Comparison of ENCODE assay signal across 14 cellular contexts in genomic region chr6:12608874-12609273, GRCh38.
A peak's percentile ranks its signal among the peaks of the same experiment; 100 is the strongest.
DNase-seq lines count a peak whose midpoint lies in the region; ATAC-seq and TF ChIP-seq lines count a peak whose summit lies in the region.
"Had no signal": no experiment of that assay in that cellular context is flagged by ENCODE, and none has a peak within 500 bp of the region (broad histone marks: within the 10 kb centered on the region; RNA-seq: fewer than 3 reads in every experiment).

No MANE protein-coding gene starts in this region.

- ATAC-seq in HG02623 (IDR thresholded peaks at IDR 0.05; ENCODE audit: unreplicated experiment) (peak; percentile 5), HG03139 (IDR thresholded peaks at IDR 0.05; ENCODE audit: unreplicated experiment) (no peak)

- H3K4me3 Mint-ChIP-seq in activated CD4-positive, alpha-beta T cell treated with anti-CD3 and anti-CD28 coated beads, Interleukin-2, amount 10 ng/mL, durations not matched to agents 24 days and 14 days, result no peak overlapping the region
- no peak overlapping the region for H3K4me3 Mint-ChIP-seq in type B pancreatic cell
- H3K4me3 Mint-ChIP-seq: central memory CD8-positive, alpha-beta T cell had no signal

- no peaks in the 10 kb centered on the region for H3K36me3 Mint-ChIP-seq in activated CD4-positive, alpha-beta T cell treated with anti-CD3 and anti-CD28 coated beads, Interleukin-2, amount 10 ng/mL, durations not matched to agents 24 days and 14 days (ENCODE audit: low read depth)
- no peaks in the 10 kb centered on the region for H3K36me3 Mint-ChIP-seq in type B pancreatic cell

- peaks cover 13% of the 10 kb centered on the region for H3K4me1 Mint-ChIP-seq in activated CD4-positive, alpha-beta T cell treated with anti-CD3 and anti-CD28 coated beads, Interleukin-2, amount 10 ng/mL, durations not matched to agents 24 days and 14 days
- H3K4me1 Mint-ChIP-seq in type B pancreatic cell (ENCODE audit: unreplicated experiment), result no peaks in the 10 kb centered on the region
- H3K4me1 Mint-ChIP-seq: central memory CD8-positive, alpha-beta T cell had no signal

- DNase-seq in activated CD4-positive, alpha-beta T cell treated with anti-CD3 and anti-CD28 coated beads, Interleukin-2, amount 10 ng/mL, durations not matched to agents 24 days and 14 days, result peak; percentile 15
- DNase-seq in activated CD4-positive, alpha-beta T cell treated with anti-CD3 and anti-CD28 coated beads for 1 hour, result no peak
- DNase-seq in HT1080 (ENCODE audit: low read depth), result peak; percentile 21
- no peak for DNase-seq in type B pancreatic cell (ENCODE audit: extremely low spot score, unreplicated experiment)
- no peak for DNase-seq in T-helper 9 cell
- no peak for DNase-seq in activated T-cell treated with anti-CD3 and anti-CD28 coated beads, Interleukin-2, amount 50 U/mL, for 1 hour
- DNase-seq: 8988T; activated B cell treated with CpG ODN at 0.5 μM for 24 hours; NCI-H2029 treated with DMSO at 0.1 percent for 48 hours; stimulated activated CD4-positive, alpha-beta T cell treated with anti-CD3 and anti-CD28 coated beads, Interleukin-1b, Interleukin-23, amount 100 ng/mL, for 48 hours had no signal

- intact Hi-C loops in activated CD4-positive, alpha-beta T cell treated with anti-CD3 and anti-CD28 coated beads, Interleukin-2, amount 10 ng/mL, durations not matched to agents 24 days and 14 days (cut with micrococcal nuclease), result loop anchor here (5.0 kb wide), 1 partner anchor 907 kb away; no protein-coding TSS in a partner anchor

- peaks cover 11% of the 10 kb centered on the region for H3K27me3 Mint-ChIP-seq in activated CD4-positive, alpha-beta T cell treated with anti-CD3 and anti-CD28 coated beads, Interleukin-2, amount 10 ng/mL, durations not matched to agents 24 days and 14 days
- H3K27me3 Mint-ChIP-seq in type B pancreatic cell, result no peaks in the 10 kb centered on the region

- TF ChIP-seq CTCF in type B pancreatic cell (conservative IDR thresholded peaks at IDR 0.05), result no peak

- no peaks in the 10 kb centered on the region for H3K9me3 Mint-ChIP-seq in activated CD4-positive, alpha-beta T cell treated with anti-CD3 and anti-CD28 coated beads, Interleukin-2, amount 10 ng/mL, durations not matched to agents 24 days and 14 days
- no peaks in the 10 kb centered on the region for H3K9me3 Mint-ChIP-seq in type B pancreatic cell
- H3K9me3 Mint-ChIP-seq: activated B cell treated with CpG ODN at 0.5 μM for 24 hours; activated T-helper 2 cell treated with anti-CD3 and anti-CD28 coated beads, Interferon-gamma antibody, Interleukin-2, Interleukin-4, amounts not matched to agents 10 μg/mL and 5 μg/mL and 100 μg/mL, durations not matched to agents 14 hours and 24 hours and 36 hours; central memory CD8-positive, alpha-beta T cell had no signal

- H3K27ac Mint-ChIP-seq in activated CD4-positive, alpha-beta T cell treated with anti-CD3 and anti-CD28 coated beads, Interleukin-2, amount 10 ng/mL, durations not matched to agents 24 days and 14 days, result no peak overlapping the region
- peak overlapping the region; percentile 2 for H3K27ac Mint-ChIP-seq in type B pancreatic cell
- H3K27ac Mint-ChIP-seq: activated B cell treated with CpG ODN at 0.5 μM for 24 hours; activated T-helper 2 cell treated with anti-CD3 and anti-CD28 coated beads, Interferon-gamma antibody, Interleukin-2, Interleukin-4, amounts not matched to agents 10 μg/mL and 5 μg/mL and 100 μg/mL, durations not matched to agents 14 hours and 24 hours and 36 hours had no signal

Comparison
In these comparisons a context has a peak if more than half of its experiments do, and no peak if none do; other contexts are left out.
1. DNase-seq: peak in activated CD4-positive, alpha-beta T cell treated with anti-CD3 and anti-CD28 coated beads, Interleukin-2, amount 10 ng/mL, durations not matched to agents 24 days and 14 days (single experiment) and HT1080 (single experiment); none in activated CD4-positive, alpha-beta T cell treated with anti-CD3 and anti-CD28 coated beads for 1 hour (single experiment), type B pancreatic cell (single experiment), T-helper 9 cell (single experiment) and activated T-cell treated with anti-CD3 and anti-CD28 coated beads, Interleukin-2, amount 50 U/mL, for 1 hour (single experiment).